ENCODE assay signal across 24 cellular contexts in genomic region chr21:35825954-35826353, GRCh38.
"Had no signal": no experiment of that assay in that cellular context is flagged by ENCODE, and none has a peak within 500 bp of the region (broad histone marks: within the 10 kb centered on the region; RNA-seq: fewer than 3 reads in every experiment).

No MANE protein-coding gene starts in this region.

- H3K9ac ChIP-seq: neural progenitor cell, parathyroid adenoma had no signal

- H3K4me3 ChIP-seq: left ventricle myocardium inferior, lung, neural progenitor cell, right atrium auricular region, right lobe of liver, smooth muscle cell, tibial nerve, uterus had no signal

- H2AFZ ChIP-seq: neural progenitor cell, parathyroid adenoma had no signal

- H3K27me3 ChIP-seq: neural progenitor cell, right atrium auricular region, right lobe of liver, tibial nerve, uterus had no signal

- H3K4me1 ChIP-seq: left ventricle myocardium inferior, parathyroid adenoma, right atrium auricular region, right lobe of liver, tibial nerve, uterus had no signal

- H3K36me3 ChIP-seq: left ventricle myocardium inferior, neural progenitor cell, neutrophil, right atrium auricular region, right lobe of liver, tibial nerve, uterus had no signal

- H3K79me2 ChIP-seq: parathyroid adenoma had no signal

- ATAC-seq: natural killer cell; right lobe of liver; stimulated activated memory B cell treated with anti-CD40 and anti-IgM and Interleukin-4, amounts not matched to agents 10 μg/mL and 1 μg/mL and 100 μg/mL, for 72 hours; stimulated activated naive CD8-positive, alpha-beta T cell treated with anti-CD3 and anti-CD28 coated beads, Interleukin-15, amount 100 ng/mL, for 72 hours had no signal

- H3K27ac ChIP-seq: left ventricle myocardium inferior, neural progenitor cell, neutrophil, parathyroid adenoma, right atrium auricular region, right lobe of liver, tibial nerve, uterus had no signal

- H3K9me3 ChIP-seq: neutrophil, right atrium auricular region, right lobe of liver, uterus had no signal

- H3K4me2 ChIP-seq: neural progenitor cell, smooth muscle cell had no signal

- DNase-seq: islet precursor cell; left ventricle myocardium inferior; mesendoderm; naive B cell; natural killer cell; nephron progenitor cell; occipital lobe; right lobe of liver; stimulated activated CD4-positive, alpha-beta T cell treated with anti-CD3 and anti-CD28 coated beads, Interleukin-1b, Interleukin-23, amount 100 ng/mL, for 48 hours; stimulated activated CD4-positive, alpha-beta T cell treated with anti-CD3 and anti-CD28 coated beads, Interleukin-2, amount 100 ng/mL, for 48 hours; stimulated activated CD4-positive, alpha-beta T cell treated with anti-CD3 and anti-CD28 coated beads, Interleukin-4, amount 100 ng/mL, for 4 hours; stimulated activated CD8-positive, alpha-beta memory T cell treated with anti-CD3 and anti-CD28 coated beads, Interleukin-4, amount 100 ng/mL, for 48 hours; stimulated activated naive CD4-positive, alpha-beta T cell treated with Interleukin-2 at 50 U/mL for 16 hours; stimulated activated naive CD8-positive, alpha-beta T cell treated with anti-CD3 and anti-CD28 coated beads, Interleukin-15, amount 100 ng/mL, for 72 hours; substantia nigra; uterus had no signal
